8 cellular contexts compared by ENCODE assay signal in genomic region chr3:134650431-134651346, GRCh38. TPM values are rescaled to one million over a fixed set of nuclear protein-coding genes. Genes with fewer than 3 reads are reported as not detected.
DNase-seq lines count a peak whose midpoint lies in the region; ATAC-seq and TF ChIP-seq lines count a peak whose summit lies in the region.

A gene with protein sequence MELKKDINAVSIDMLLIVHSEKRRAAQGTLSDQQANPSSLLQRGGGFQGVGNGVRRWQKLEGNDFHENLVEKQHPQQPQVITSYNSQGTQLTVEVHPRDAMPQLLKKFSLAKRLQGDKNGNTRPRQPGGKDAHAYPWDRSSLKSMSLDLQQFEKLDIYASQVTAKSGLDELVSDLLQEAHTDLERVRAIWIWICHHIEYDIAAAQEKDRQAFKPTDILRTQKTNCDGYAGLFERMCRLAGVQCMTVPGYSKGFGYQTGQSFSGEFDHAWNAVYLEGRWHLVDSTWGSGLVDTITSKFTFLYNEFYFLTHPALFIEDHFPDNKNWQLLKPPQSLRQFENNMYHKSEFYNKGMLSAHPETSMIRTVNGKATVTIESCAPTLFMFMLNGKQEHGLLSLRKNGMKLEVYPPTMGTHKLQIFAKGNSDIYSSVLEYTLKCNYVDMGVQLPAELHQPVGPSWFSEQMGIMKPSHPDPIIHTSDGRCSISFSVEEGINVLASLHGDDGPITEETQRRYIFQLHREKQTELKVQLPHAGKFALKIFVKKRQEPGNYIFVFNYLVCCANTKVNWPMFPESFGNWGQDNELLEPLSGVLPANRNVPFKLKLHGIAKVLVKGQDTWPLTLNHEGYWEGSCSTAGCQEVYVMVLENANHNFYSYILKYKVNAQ (minus strand): TSS chr3:134651022. CDS start chr3:134650960, 62 bp downstream.

- TF ChIP-seq CTCF in GM10248 (IDR thresholded peaks at IDR 0.05; ENCODE audit: control extremely low read depth, extremely low read depth, low read depth, missing control alignments) (no peak), Panc1 (IDR thresholded peaks at IDR 0.05) (no peak; the same call in 1 of the 2 replicates), upper lobe of left lung (IDR thresholded peaks at IDR 0.05) (no peak), RWPE1 (conservative IDR thresholded peaks at IDR 0.05; ENCODE audit: low read depth) (no peak)

- ATAC-seq in Panc1 (peak; percentile 76), upper lobe of left lung (ENCODE audit: low FRiP score in 2 of 2) (peak; percentile 59 to 62)

- no peak for TF ChIP-seq EP300 in upper lobe of left lung (IDR thresholded peaks at IDR 0.05)

- TF ChIP-seq POLR2A in erythroblast (IDR thresholded peaks at IDR 0.05; ENCODE audit: low read length) (no peak), upper lobe of left lung (IDR thresholded peaks at IDR 0.05) (no peak)

- peaks cover 9% of the 10 kb centered on the region for H3K4me1 ChIP-seq in Panc1 (ENCODE audit: control insufficient read depth, insufficient read depth, low read length)
- peaks cover 7 to 17% (median 13%) of the 10 kb centered on the region in 4 donors for H3K4me1 ChIP-seq in upper lobe of left lung

- POLR2A ChIA-PET in GM10248 (lab: Yijun Ruan, JAX) = no interaction called here
- POLR2A ChIA-PET in Panc1 (lab: Charles Lee) = no interaction called here
- POLR2A ChIA-PET in RWPE1 (lab: Yijun Ruan, JAX; ENCODE audit: low non-redundant PET) = no interaction called here

- H3K27ac ChIP-seq in Panc1 (ENCODE audit: low read length) (no peak within 1 kb of the TSS), upper lobe of left lung (no peak within 1 kb of the TSS), RWPE1 (no peak within 1 kb of the TSS)

- intact Hi-C loops in Panc1 (cut with micrococcal nuclease; ENCODE audit: unreplicated experiment) (no loop called here), posterior vena cava (cut with DNase I) (loop anchor here in 1 of 2 donors (2.0 kb wide), 1 partner anchor 58 kb away; no protein-coding TSS in a partner anchor)

- DNase-seq in GM10248 (ENCODE audit: extremely low spot score) (peak; percentile 21), Panc1 (ENCODE audit: low read depth, low spot score) (no peak), erythroblast (lab: John Stamatoyannopoulos, UW) (peak; percentile 8 to 13), mesenteric fat pad (ENCODE audit: low spot score) (peak; percentile 90), upper lobe of left lung (peak; percentile 39 to 89), RWPE1 (ENCODE audit: low spot score) (no peak), posterior vena cava (ENCODE audit: low spot score) (no peak), cerebellar nuclear complex (lab: John Stamatoyannopoulos, UW) (no peak)

- peaks cover 32% of the 10 kb centered on the region for H3K27me3 ChIP-seq in Panc1 (ENCODE audit: control insufficient read depth, insufficient read depth, low read length)
- peaks cover 0 to 2% (median 0%) of the 10 kb centered on the region in 4 donors for H3K27me3 ChIP-seq in upper lobe of left lung

- H3K36me3 ChIP-seq in Panc1 (ENCODE audit: control insufficient read depth, insufficient read depth, low read length) (no peaks in the 10 kb centered on the region), upper lobe of left lung (no peaks in the 10 kb centered on the region)

- 10 to 27% methylated on average over 16 to 45 of the region's 77 CpGs for WGBS in upper lobe of left lung, 2 donors

- BruUV-seq in Panc1 (replicated peaks; lab: Mats Ljungman, UMichigan) = no TSS peak

- no peaks in the 10 kb centered on the region for H3K9me3 ChIP-seq in Panc1 (ENCODE audit: control insufficient read depth, insufficient read depth, low read depth, low read length)
- no peaks in the 10 kb centered on the region for H3K9me3 ChIP-seq in upper lobe of left lung

- in situ Hi-C loops in Panc1 (cut with HindIII; ENCODE audit: low pct_unique_long_range_greater_than_20kb, low sequenced_read_pairs) = no loop called here

- CTCF ChIA-PET in GM10248 (lab: Yijun Ruan, JAX) = no interaction called here
- CTCF ChIA-PET in Panc1 (lab: Charles Lee) = no interaction called here
- CTCF ChIA-PET in RWPE1 (lab: Yijun Ruan, JAX) = interaction anchor here (0.6 kb wide), 2 partner anchors 39 to 97 kb away, joined by 3 to 6 read pairs; no protein-coding TSS in a partner anchor

- peak within 1 kb of the TSS; percentile 32 to 34 for H3K4me3 ChIP-seq in Panc1 (ENCODE audit: low read depth in 2 of 2, low read length in 2 of 2)
- H3K4me3 ChIP-seq in upper lobe of left lung = peak within 1 kb of the TSS in 3 of 4 donors; percentile 32 to 47 (median 47)

RNA-seq across cellular contexts. Expression of the gene that starts here (rescaled TPM):
- total RNA-seq in Panc1 (2021; ENCODE audit: unreplicated experiment) = not detected
- not detected for polyA plus RNA-seq in Panc1 (2012; ENCODE audit: insufficient read length)
- total RNA-seq in mesenteric fat pad = not detected
- 1 to 10 TPM in 1 of 6 donors, under 1 TPM in 3, not detected in 2; 0.11 to 2.1 (median 0.38) TPM for total RNA-seq in upper lobe of left lung
- total RNA-seq in posterior vena cava = 1 to 10 TPM; 3.2 to 3.8 TPM

Comparison
In these comparisons a context has a peak if more than half of its experiments do, and no peak if none do; other contexts are left out.
1. Peak in ATAC-seq and H3K4me3 ChIP-seq in Panc1; RNA of the gene not detected or under 1 TPM.
2. Peak in DNase-seq in mesenteric fat pad; RNA of the gene not detected or under 1 TPM.
3. DNase-seq: peak in GM10248 (single experiment), erythroblast (2 of 2) and upper lobe of left lung (2 of 2); none in Panc1 (single experiment), RWPE1 (single experiment), posterior vena cava (single experiment) and cerebellar nuclear complex (0 of 2).